Comparison of ENCODE assay signal across 10 cellular contexts in genomic region chr11:62295504-62295903, GRCh38. TPM values are rescaled to one million over a fixed set of nuclear protein-coding genes. Genes with fewer than 3 reads are reported as not detected.
DNase-seq lines count a peak whose midpoint lies in the region; ATAC-seq and TF ChIP-seq lines count a peak whose summit lies in the region.
"Had no signal": no experiment of that assay in that cellular context is flagged by ENCODE, and none has a peak within 500 bp of the region (broad histone marks: within the 10 kb centered on the region; RNA-seq: fewer than 3 reads in every experiment).

No MANE protein-coding gene starts in this region.

- CTCF ChIA-PET in mammary epithelial cell (lab: Charles Lee; ENCODE audit: low non-redundant PET) = no interaction called here

- ATAC-seq in DND-41 (ENCODE audit: insufficient read depth, low read depth) = peak; percentile 69
- no peak for ATAC-seq in HG03139 (IDR thresholded peaks at IDR 0.05; ENCODE audit: unreplicated experiment)

- H3K4me1 ChIP-seq in DND-41 (ENCODE audit: insufficient read depth, low read length) (no peaks in the 10 kb centered on the region), mammary epithelial cell (ENCODE audit: insufficient read depth, low read length) (no peaks in the 10 kb centered on the region), liver (ENCODE audit: control insufficient read depth in 4 of 4, insufficient read depth in 4 of 4, low read length in 3 of 4) (no peaks in the 10 kb centered on the region)
- H3K4me1 ChIP-seq: uterus had no signal

- DNase-seq in DND-41 (peak; percentile 36), MG63 (peak; percentile 5), mammary epithelial cell (peak; percentile 17), erythroblast (lab: John Stamatoyannopoulos, UW) (no peak), OCI-M2 (lab: John Stamatoyannopoulos, UW; ENCODE audit: unreplicated experiment) (no peak), NCI-H82 treated with DMSO at 0.1 percent for 48 hours (lab: John Stamatoyannopoulos, UW; ENCODE audit: unreplicated experiment) (no peak)
- DNase-seq: NCI-H524, uterus had no signal

- WGBS in mammary epithelial cell (ENCODE audit: low coverage, missing lambda C conversion rate) = 25% methylated on average over 1 of the region's 2 CpGs
- WGBS in liver = 55% methylated on average over 2 of the region's 2 CpGs

- H2AFZ ChIP-seq in DND-41 (ENCODE audit: low read depth, low read length) (no peak overlapping the region), mammary epithelial cell (ENCODE audit: low read depth, low read length) (no peak overlapping the region)

- in situ Hi-C loops in mammary epithelial cell (cut with MboI; ENCODE audit: low sequenced_read_pairs in 2 of 2) = no loop called here

- dilution Hi-C loops in mammary epithelial cell (cut with HindIII; ENCODE audit: low sequenced_read_pairs) = no loop called here

- H3K27me3 ChIP-seq in DND-41 (ENCODE audit: insufficient read depth, low read length, poor library complexity) (no peaks in the 10 kb centered on the region), MG63 (peaks cover 4% of the 10 kb centered on the region; the same call in 1 of the 2 replicates), mammary epithelial cell (ENCODE audit: insufficient read depth, low read length) (peaks cover 9% of the 10 kb centered on the region), liver (ENCODE audit: control insufficient read depth in 4 of 4, insufficient read depth in 4 of 4, low read length in 3 of 4) (peaks cover 0 to 10% (median 1%) of the 10 kb centered on the region in 4 donors)
- H3K27me3 ChIP-seq: uterus had no signal

- H3K9ac ChIP-seq in DND-41 (ENCODE audit: low read depth, low read length) (no peak overlapping the region), mammary epithelial cell (ENCODE audit: insufficient read depth, low read length) (no peak overlapping the region), liver (ENCODE audit: low read depth in 1 of 2, low read length in 2 of 2) (no peak overlapping the region)

- no peak overlapping the region for H3K4me2 ChIP-seq in DND-41 (ENCODE audit: insufficient read depth, low read length)
- no peak overlapping the region for H3K4me2 ChIP-seq in mammary epithelial cell (ENCODE audit: insufficient read depth, low read depth, low read length)

- H3K9me3 ChIP-seq in DND-41 (ENCODE audit: insufficient read depth, low read length, severe bottlenecking) = no peaks in the 10 kb centered on the region
- no peaks in the 10 kb centered on the region for H3K9me3 ChIP-seq in MG63
- no peaks in the 10 kb centered on the region for H3K9me3 ChIP-seq in mammary epithelial cell (replicated peaks; ENCODE audit: insufficient read depth, low read length)
- no peaks in the 10 kb centered on the region for H3K9me3 ChIP-seq in liver (ENCODE audit: control insufficient read depth in 4 of 4, low read length in 3 of 4)
- H3K9me3 ChIP-seq: uterus had no signal

- H4K20me1 ChIP-seq in DND-41 (ENCODE audit: insufficient read depth, low read length) (0 out of 2 replicates have a peak, but pooled peaks cover 7% of the 10 kb centered on the region), mammary epithelial cell (ENCODE audit: insufficient read depth, low read length) (peaks cover 4% of the 10 kb centered on the region)

- H3K36me3 ChIP-seq in DND-41 (ENCODE audit: insufficient read depth, low read length) (no peaks in the 10 kb centered on the region), MG63 (no peaks in the 10 kb centered on the region), mammary epithelial cell (ENCODE audit: insufficient read depth, low read length) (no peaks in the 10 kb centered on the region), liver (ENCODE audit: control insufficient read depth in 4 of 4, insufficient read depth in 3 of 4, low read depth in 1 of 4, low read length in 3 of 4) (no peaks in the 10 kb centered on the region)
- H3K36me3 ChIP-seq: uterus had no signal

- TF ChIP-seq POLR2A in erythroblast (IDR thresholded peaks at IDR 0.05; ENCODE audit: low read length) = no peak

- no peaks in the 10 kb centered on the region for H3K79me2 ChIP-seq in DND-41 (ENCODE audit: insufficient read depth, low read length)
- no peaks in the 10 kb centered on the region for H3K79me2 ChIP-seq in mammary epithelial cell (ENCODE audit: insufficient read depth, low read length)

- H3K4me3 ChIP-seq in DND-41 (ENCODE audit: low read depth in 1 of 2, low read length in 2 of 2) (no peak overlapping the region), MG63 (no peak overlapping the region), mammary epithelial cell (replicated peaks in 1 of 3; ENCODE audit: insufficient read depth in 1 of 3, low read depth in 2 of 3, low read length in 3 of 3) (no peak overlapping the region), liver (ENCODE audit: low read depth in 1 of 3, low read length in 3 of 3) (no peak overlapping the region)
- H3K4me3 ChIP-seq: uterus had no signal

- no TSS peak for BruUV-seq in mammary epithelial cell (replicated peaks; lab: Mats Ljungman, UMichigan)

- no peak for TF ChIP-seq RAD21 in liver (IDR thresholded peaks at IDR 0.05)

- intact Hi-C loops in mammary epithelial cell (cut with micrococcal nuclease) = loop anchor here (5.0 kb wide), 1 partner anchor 48 kb away; no protein-coding TSS in a partner anchor

- TF ChIP-seq CTCF in DND-41 (IDR thresholded peaks at IDR 0.05; ENCODE audit: borderline replicate concordance, extremely low read depth, low read length, poor library complexity, severe bottlenecking) (no peak), mammary epithelial cell (conservative IDR thresholded peaks at IDR 0.05 in 1 of 2, IDR thresholded peaks at IDR 0.05 in 1 of 2; ENCODE audit: extremely low read depth in 1 of 2, insufficient read depth in 1 of 2, low read depth in 1 of 2, low read length in 2 of 2) (no peak), liver (IDR thresholded peaks at IDR 0.05; ENCODE audit: low read depth, low read length, missing input control) (no peak)

- H3K27ac ChIP-seq in DND-41 (ENCODE audit: low read length) (no peak overlapping the region), mammary epithelial cell (ENCODE audit: insufficient read depth, low read depth, low read length) (no peak overlapping the region), liver (ENCODE audit: low read depth in 1 of 2, low read length in 2 of 2) (no peak overlapping the region)
- H3K27ac ChIP-seq: uterus had no signal

TF ChIP-seq in liver, 16 proteins besides CTCF, POLR2A, EP300 and RAD21 (continues in another document):
- TF ChIP-seq ZBTB33 (IDR thresholded peaks at IDR 0.05) = no peak
- TF ChIP-seq SP1 (IDR thresholded peaks at IDR 0.05) = no peak

RNA-seq across cellular contexts. Expression of gene SCGB1D4, which starts 3.4 kb away (rescaled TPM):
- not detected in 2 replicates for total RNA-seq in MG63 (2014; rRNA removed; shearing (Covaris generic); ENCODE audit: low replicate concordance)
- total RNA-seq in mammary epithelial cell = not detected
- not detected for polyA plus RNA-seq in mammary epithelial cell
- polyA minus RNA-seq in mammary epithelial cell = not detected
- not detected for total RNA-seq in liver
- polyA plus RNA-seq in liver = not detected

RNA-seq across cellular contexts. Expression of gene SCGB2A2, which starts 25.5 kb away (rescaled TPM):
- not detected in 2 replicates for total RNA-seq in MG63 (2014; rRNA removed; shearing (Covaris generic); ENCODE audit: low replicate concordance)
- total RNA-seq in mammary epithelial cell = not detected
- polyA plus RNA-seq in mammary epithelial cell = not detected
- polyA minus RNA-seq in mammary epithelial cell = not detected
- not detected for total RNA-seq in liver
- polyA plus RNA-seq in liver = not detected
- total RNA-seq: uterus had no signal

RNA-seq across cellular contexts. Expression of gene ASRGL1, which starts 41.7 kb away (rescaled TPM):
- total RNA-seq in MG63 (2014; rRNA removed; shearing (Covaris generic); ENCODE audit: low replicate concordance) = 5.1 and 6.0 TPM in 2 replicates
- under 1 TPM in 1 of 2 donors, not detected in 1; 0.50 TPM for total RNA-seq in mammary epithelial cell
- 0.32 TPM for polyA plus RNA-seq in mammary epithelial cell
- not detected for polyA minus RNA-seq in mammary epithelial cell
- total RNA-seq in liver = 10 to 100 TPM in 1 of 2 donors, 1 to 10 TPM in 1; 3.7 to 15.2 TPM
- 10 to 100 TPM in 1 of 2 donors, 1 to 10 TPM in 1; 4.4 to 11.9 TPM for polyA plus RNA-seq in liver

RNA-seq across cellular contexts. Expression of gene SCGB1D2, which starts 53.5 kb away (rescaled TPM):
- total RNA-seq in MG63 (2014; rRNA removed; shearing (Covaris generic); ENCODE audit: low replicate concordance) = not detected in 2 replicates
- total RNA-seq in mammary epithelial cell (not detected), liver (not detected)
- polyA plus RNA-seq in mammary epithelial cell (not detected), liver (not detected)
- not detected for polyA minus RNA-seq in mammary epithelial cell

Comparison
In these comparisons a context has a peak if more than half of its experiments do, and no peak if none do; other contexts are left out.
1. DNase-seq: peak in DND-41 (single experiment), MG63 (single experiment) and mammary epithelial cell (single experiment); none in erythroblast (0 of 2), OCI-M2 (single experiment) and NCI-H82 treated with DMSO at 0.1 percent for 48 hours (single experiment).